ENCODE assay signal across 17 cellular contexts in the genomic region with DNA sequence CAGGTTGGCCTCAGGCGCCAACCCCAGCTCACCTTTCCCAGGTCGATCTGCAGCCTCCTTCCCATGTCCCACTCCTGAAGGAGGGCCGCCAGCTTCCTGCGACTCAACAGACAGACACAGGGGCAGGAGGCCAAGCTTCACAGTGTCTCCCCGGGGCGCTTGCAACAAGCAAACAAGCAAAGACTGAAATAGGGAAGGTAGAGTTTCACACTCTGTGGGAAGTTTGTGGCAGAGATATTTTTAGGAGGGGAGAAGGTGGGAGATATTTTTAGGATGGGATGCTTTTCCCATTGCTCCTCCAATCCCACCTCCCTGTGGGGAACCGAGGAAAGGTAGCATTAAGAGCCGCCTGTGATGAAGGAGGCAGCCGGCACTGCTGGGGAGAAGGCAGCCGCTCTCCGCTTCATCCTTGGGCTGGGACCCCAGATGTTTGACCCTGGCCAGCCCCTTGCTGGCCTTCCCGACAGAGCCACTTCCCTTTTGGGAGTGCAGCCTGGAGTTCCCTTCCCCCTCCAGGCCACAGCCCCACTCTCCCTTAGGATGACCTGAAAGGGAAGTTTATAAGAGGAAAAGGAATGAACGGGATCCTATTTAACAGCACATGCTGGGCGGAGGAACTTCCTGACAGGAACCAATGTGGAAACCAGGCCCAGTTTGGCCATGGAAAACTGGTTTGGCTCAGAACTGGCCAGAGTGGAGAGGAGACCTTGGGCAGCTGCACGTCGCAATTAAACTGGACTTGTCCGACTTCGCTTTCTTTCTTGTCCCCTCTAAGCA.
DNase-seq lines count a peak whose midpoint lies in the region; ATAC-seq and TF ChIP-seq lines count a peak whose summit lies in the region.
"Had no signal": no experiment of that assay in that cellular context is flagged by ENCODE, and none has a peak within 500 bp of the region (broad histone marks: within the 10 kb centered on the region; RNA-seq: fewer than 3 reads in every experiment).

No MANE protein-coding gene starts in this region.

- H2BK5ac ChIP-seq in neuronal stem cell (ENCODE audit: low read length), result no peak overlapping the region

- no peak for TF ChIP-seq POLR2A in gastroesophageal sphincter (IDR thresholded peaks at IDR 0.05)

- POLR2A ChIA-PET in WTC11 (lab: Charles Lee), result no interaction called here

- H3K9me3 ChIP-seq in gastroesophageal sphincter (no peaks in the 10 kb centered on the region), neuronal stem cell (replicated peaks in 1 of 2; ENCODE audit: control insufficient read depth in 2 of 2, insufficient read depth in 1 of 2, low read depth in 1 of 2, low read length in 2 of 2) (no peaks in the 10 kb centered on the region), upper lobe of right lung (no peaks in the 10 kb centered on the region)
- H3K9me3 ChIP-seq: neutrophil had no signal

- no peak overlapping the region for H2AFZ ChIP-seq in neuronal stem cell (ENCODE audit: low read length)

- H2BK15ac ChIP-seq in neuronal stem cell (ENCODE audit: low read length), result no peak overlapping the region

- no peak overlapping the region for H4K91ac ChIP-seq in neuronal stem cell (ENCODE audit: low read depth, low read length, poor library complexity)

- H3K4me1 ChIP-seq in gastroesophageal sphincter (peaks cover 0 to 8% (median 0%) of the 10 kb centered on the region in 3 donors), neuronal stem cell (ENCODE audit: control insufficient read depth in 2 of 2, insufficient read depth in 1 of 2, low read depth in 1 of 2, low read length in 2 of 2) (peaks cover 0 to 3% of the 10 kb centered on the region in 2 donors), upper lobe of right lung (no peaks in the 10 kb centered on the region)

- H3K27ac ChIP-seq in gastroesophageal sphincter (peak overlapping the region in 3 of 4 donors; percentile 12 to 68 (median 60)), neuronal stem cell (replicated peaks; ENCODE audit: low read length) (no peak overlapping the region), upper lobe of right lung (peak overlapping the region; percentile 77)
- H3K27ac ChIP-seq: neutrophil, SK-N-MC had no signal

- no peaks in the 10 kb centered on the region for H3K79me1 ChIP-seq in neuronal stem cell (ENCODE audit: low read depth, low read length)

- H3K27me3 Mint-ChIP-seq in WTC11 (ENCODE audit: low read depth), result no peaks in the 10 kb centered on the region
- peaks cover 9% of the 10 kb centered on the region for H3K27me3 Mint-ChIP-seq in activated naive CD8-positive, alpha-beta T cell treated with anti-CD3 and anti-CD28 coated beads, Interleukin-2, amount 50 U/mL, for 24 hours

- H3K18ac ChIP-seq in neuronal stem cell (ENCODE audit: low read length), result peak overlapping the region; percentile 32

- no peak overlapping the region for H4K8ac ChIP-seq in neuronal stem cell (ENCODE audit: low read depth, low read length)

- H2AK5ac ChIP-seq in neuronal stem cell (ENCODE audit: low read depth, low read length), result no peak overlapping the region

- no peak overlapping the region for H2BK12ac ChIP-seq in neuronal stem cell (ENCODE audit: low read length)

- TF ChIP-seq EP300 in gastroesophageal sphincter (IDR thresholded peaks at IDR 0.05), result no peak

- no peak overlapping the region for H3K4me2 ChIP-seq in neuronal stem cell (ENCODE audit: insufficient read depth, low read length, poor library complexity, severe bottlenecking)

- no peak overlapping the region for H3K14ac ChIP-seq in neuronal stem cell (ENCODE audit: low read length)

- no peak overlapping the region for H3K27ac Mint-ChIP-seq in WTC11
- no peak overlapping the region for H3K27ac Mint-ChIP-seq in activated naive CD8-positive, alpha-beta T cell treated with anti-CD3 and anti-CD28 coated beads, Interleukin-2, amount 50 U/mL, for 24 hours
- H3K27ac Mint-ChIP-seq: CD8-positive, alpha-beta T cell had no signal

- no peak overlapping the region for H3K4ac ChIP-seq in neuronal stem cell (ENCODE audit: low read length)

- no peak overlapping the region for H3K4me3 ChIP-seq in gastroesophageal sphincter
- no peak overlapping the region for H3K4me3 ChIP-seq in neuronal stem cell (ENCODE audit: low read length in 2 of 2)
- no peak overlapping the region for H3K4me3 ChIP-seq in upper lobe of right lung
- H3K4me3 ChIP-seq: SK-N-MC had no signal

- H3K36me3 ChIP-seq in gastroesophageal sphincter (no peaks in the 10 kb centered on the region), neuronal stem cell (replicated peaks in 1 of 2; ENCODE audit: control insufficient read depth in 2 of 2, insufficient read depth in 2 of 2, low read length in 2 of 2) (no peaks in the 10 kb centered on the region), upper lobe of right lung (no peaks in the 10 kb centered on the region)
- H3K36me3 ChIP-seq: neutrophil had no signal

- H2BK120ac ChIP-seq in neuronal stem cell (ENCODE audit: low read depth, low read length), result no peak overlapping the region

- H3K27me3 ChIP-seq in gastroesophageal sphincter (no peaks in the 10 kb centered on the region), neuronal stem cell (ENCODE audit: control insufficient read depth in 3 of 3, insufficient read depth in 3 of 3, low read depth in 1 of 3, low read length in 3 of 3) (peaks cover 0 to 11% (median 0%) of the 10 kb centered on the region in 3 experiments), upper lobe of right lung (no peaks in the 10 kb centered on the region)

- WGBS in gastroesophageal sphincter (ENCODE audit: low coverage in 1 of 2), 2 donors, result 79 to 95% methylated on average over 4 to 7 of the region's 18 CpGs
- no CpG with 5 or more reads among the region's 18 CpGs for WGBS in neuronal stem cell (ENCODE audit: extremely low coverage in 2 of 2, insufficient read length in 2 of 2, insufficient replicate concordance in 1 of 2), 2 donors

- no peak overlapping the region for H3K9ac ChIP-seq in neuronal stem cell (ENCODE audit: low read depth, low read length, poor library complexity)

- ATAC-seq in WTC11 (peak; percentile 58), gastroesophageal sphincter (peak; percentile 48), upper lobe of right lung (peak; percentile 20)
- no peak for ATAC-seq in activated naive CD8-positive, alpha-beta T cell treated with anti-CD3 and anti-CD28 coated beads, Interleukin-2, amount 50 U/mL, for 24 hours
- ATAC-seq: CD8-positive, alpha-beta T cell had no signal

- TF ChIP-seq CTCF in WTC11 (IDR thresholded peaks at IDR 0.05), result no peak
- TF ChIP-seq CTCF in gastroesophageal sphincter (IDR thresholded peaks at IDR 0.05), result no peak
- no peak for TF ChIP-seq CTCF in upper lobe of right lung (IDR thresholded peaks at IDR 0.05)

- DNase-seq in WTC11 (ENCODE audit: low spot score), result no peak
- no peak for DNase-seq in neuronal stem cell (ENCODE audit: low spot score)
- peak; percentile 46 for DNase-seq in upper lobe of right lung
- DNase-seq in activated CD4-positive, alpha-beta T cell treated with anti-CD3 and anti-CD28 coated beads, Interleukin-2, amount 50 U/mL, for 48 hours, result no peak
- no peak for DNase-seq in activated T-cell treated with anti-CD3 and anti-CD28 coated beads, Interleukin-2, amount 50 U/mL, for 48 hours
- DNase-seq in activated naive CD8-positive, alpha-beta T cell treated with anti-CD3 and anti-CD28 coated beads, Interleukin-2, amount 50 U/mL, for 24 hours, result no peak
- DNase-seq: activated CD4-positive, CD25-positive, alpha-beta regulatory T cell; activated T-cell treated with anti-CD3 and anti-CD28 coated beads, Interleukin-2, amount 50 U/mL, for 1 hour; anterior cingulate cortex; CD8-positive, alpha-beta T cell; GDM1; kidney glomerular epithelial cell; MM.1S; stimulated activated CD4-positive, alpha-beta T cell treated with anti-CD3 and anti-CD28 coated beads, Interleukin-2, amount 100 ng/mL, for 24 hours had no signal

- H3K23ac ChIP-seq in neuronal stem cell (ENCODE audit: low read depth, low read length, poor library complexity), result no peak overlapping the region

- CTCF ChIA-PET in WTC11 (lab: Charles Lee), result interaction anchor here (0.7 to 1.3 kb wide), 4 partner anchors 8 to 44 kb away, joined by 3 to 5 read pairs (median 3); no protein-coding TSS in a partner anchor

- no peaks in the 10 kb centered on the region for H3K36me3 Mint-ChIP-seq in WTC11
- H3K36me3 Mint-ChIP-seq in activated naive CD8-positive, alpha-beta T cell treated with anti-CD3 and anti-CD28 coated beads, Interleukin-2, amount 50 U/mL, for 24 hours (ENCODE audit: low read depth), result no peaks in the 10 kb centered on the region
- H3K36me3 Mint-ChIP-seq: CD8-positive, alpha-beta T cell had no signal

- H3K4me3 Mint-ChIP-seq in WTC11, result no peak overlapping the region
- H3K4me3 Mint-ChIP-seq in activated naive CD8-positive, alpha-beta T cell treated with anti-CD3 and anti-CD28 coated beads, Interleukin-2, amount 50 U/mL, for 24 hours, result no peak overlapping the region
- H3K4me3 Mint-ChIP-seq: CD8-positive, alpha-beta T cell had no signal

- H3K4me1 Mint-ChIP-seq in WTC11, result peaks cover 27% of the 10 kb centered on the region
- H3K4me1 Mint-ChIP-seq in activated naive CD8-positive, alpha-beta T cell treated with anti-CD3 and anti-CD28 coated beads, Interleukin-2, amount 50 U/mL, for 24 hours, result no peaks in the 10 kb centered on the region

- intact Hi-C loops in upper lobe of right lung (cut with DNase I), result no loop called here

- H3K9me3 Mint-ChIP-seq in WTC11, result no peaks in the 10 kb centered on the region
- H3K9me3 Mint-ChIP-seq in activated naive CD8-positive, alpha-beta T cell treated with anti-CD3 and anti-CD28 coated beads, Interleukin-2, amount 50 U/mL, for 24 hours, result no peaks in the 10 kb centered on the region
- H3K9me3 Mint-ChIP-seq: CD8-positive, alpha-beta T cell had no signal

TF ChIP-seq in WTC11, 78 proteins besides CTCF, POLR2A, EP300 and RAD21 (continues in another document):
- TF ChIP-seq, protein P1, sequence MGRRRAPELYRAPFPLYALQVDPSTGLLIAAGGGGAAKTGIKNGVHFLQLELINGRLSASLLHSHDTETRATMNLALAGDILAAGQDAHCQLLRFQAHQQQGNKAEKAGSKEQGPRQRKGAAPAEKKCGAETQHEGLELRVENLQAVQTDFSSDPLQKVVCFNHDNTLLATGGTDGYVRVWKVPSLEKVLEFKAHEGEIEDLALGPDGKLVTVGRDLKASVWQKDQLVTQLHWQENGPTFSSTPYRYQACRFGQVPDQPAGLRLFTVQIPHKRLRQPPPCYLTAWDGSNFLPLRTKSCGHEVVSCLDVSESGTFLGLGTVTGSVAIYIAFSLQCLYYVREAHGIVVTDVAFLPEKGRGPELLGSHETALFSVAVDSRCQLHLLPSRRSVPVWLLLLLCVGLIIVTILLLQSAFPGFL (CRISPR knock-in tag; IDR thresholded peaks at IDR 0.05; ENCODE audit: borderline replicate concordance), result no peak
- TF ChIP-seq ZSCAN18 (CRISPR knock-in tag; IDR thresholded peaks at IDR 0.05), result no peak
